Comparison of ENCODE assay signal across 31 cellular contexts in genomic region chr14:93997933-93998870, GRCh38. TPM values are rescaled to one million over a fixed set of nuclear protein-coding genes. Genes with fewer than 3 reads are reported as not detected.
A peak's percentile ranks its signal among the peaks of the same experiment; 100 is the strongest.
DNase-seq lines count a peak whose midpoint lies in the region; ATAC-seq and TF ChIP-seq lines count a peak whose summit lies in the region.
"Had no signal": no experiment of that assay in that cellular context is flagged by ENCODE, and none has a peak within 500 bp of the region (broad histone marks: within the 10 kb centered on the region; RNA-seq: fewer than 3 reads in every experiment).

No MANE protein-coding gene starts in this region.

- POLR2A ChIA-PET in IMR-90 (lab: Charles Lee; ENCODE audit: unreplicated experiment): no interaction called here

- H4K20me1 ChIP-seq in IMR-90 (ENCODE audit: insufficient read depth, low read length): no peaks in the 10 kb centered on the region

- H3K9me3 Mint-ChIP-seq in activated naive CD4-positive, alpha-beta T cell treated with anti-CD3 and anti-CD28 coated beads, Interleukin-2, amount 50 U/mL, for 24 hours: no peaks in the 10 kb centered on the region
- H3K9me3 Mint-ChIP-seq in activated naive CD4-positive, alpha-beta T cell treated with anti-CD3 and anti-CD28 coated beads for 36 hours: no peaks in the 10 kb centered on the region

- no peak overlapping the region for H4K8ac ChIP-seq in IMR-90 (ENCODE audit: low read depth in 2 of 2, low read length in 2 of 2)

- ATAC-seq in IMR-90 (ENCODE audit: low read depth) (no peak), psoas muscle (peak; percentile 56 to 66 (median 58))
- ATAC-seq: PC-3 had no signal

- no peak overlapping the region for H2BK120ac ChIP-seq in IMR-90 (ENCODE audit: low read depth, low read length)

- no peak overlapping the region for H2BK20ac ChIP-seq in IMR-90 (ENCODE audit: low read depth, low read length)

- peaks cover 7% of the 10 kb centered on the region; the same call in 1 of the 2 replicates for H3K4me1 ChIP-seq in IMR-90 (ENCODE audit: control insufficient read depth, insufficient read depth, low read length)
- peaks cover 9 to 30% of the 10 kb centered on the region in 2 donors for H3K4me1 ChIP-seq in ascending aorta
- peaks cover 56% of the 10 kb centered on the region for H3K4me1 ChIP-seq in psoas muscle
- peaks cover 21% of the 10 kb centered on the region for H3K4me1 ChIP-seq in suprapubic skin
- H3K4me1 ChIP-seq: parathyroid adenoma had no signal

- no peak for TF ChIP-seq EP300 in suprapubic skin (IDR thresholded peaks at IDR 0.05)

- no peak overlapping the region for H3K9ac ChIP-seq in IMR-90 (ENCODE audit: low read depth, low read length)
- H3K9ac ChIP-seq: parathyroid adenoma, SK-N-SH had no signal

- H3K27me3 Mint-ChIP-seq in activated naive CD4-positive, alpha-beta T cell treated with anti-CD3 and anti-CD28 coated beads, Interleukin-2, amount 50 U/mL, for 24 hours: no peaks in the 10 kb centered on the region
- no peaks in the 10 kb centered on the region for H3K27me3 Mint-ChIP-seq in activated naive CD4-positive, alpha-beta T cell treated with anti-CD3 and anti-CD28 coated beads for 36 hours (ENCODE audit: low read depth)

- CTCF ChIA-PET in activated naive CD4-positive, alpha-beta T cell treated with anti-CD3 and anti-CD28 coated beads for 36 hours (lab: Charles Lee): interaction anchor here (0.5 to 15.7 kb wide), 7 partner anchors 12 to 171 kb away, joined by 3 to 384 read pairs (median 6); no protein-coding TSS in a partner anchor
- CTCF ChIA-PET in IMR-90 (lab: Yijun Ruan, JAX): interaction anchor here (0.8 to 5.3 kb wide), 2 partner anchors 58 to 139 kb away, joined by 3 to 50 read pairs; no protein-coding TSS in a partner anchor

- H3K4me1 Mint-ChIP-seq in activated naive CD4-positive, alpha-beta T cell treated with anti-CD3 and anti-CD28 coated beads, Interleukin-2, amount 50 U/mL, for 24 hours: peaks cover 16% of the 10 kb centered on the region
- peaks cover 29% of the 10 kb centered on the region for H3K4me1 Mint-ChIP-seq in activated naive CD4-positive, alpha-beta T cell treated with anti-CD3 and anti-CD28 coated beads for 36 hours (ENCODE audit: low read depth)

- no peak overlapping the region for H4K5ac ChIP-seq in IMR-90 (ENCODE audit: low read depth, low read length)

- H3K36me3 ChIP-seq in IMR-90 (ENCODE audit: control insufficient read depth, insufficient read depth, low read length) (no peaks in the 10 kb centered on the region), ascending aorta (no peaks in the 10 kb centered on the region), psoas muscle (ENCODE audit: insufficient read depth in 1 of 2, low read depth in 1 of 2) (no peaks in the 10 kb centered on the region), suprapubic skin (no peaks in the 10 kb centered on the region)
- H3K36me3 ChIP-seq: brain microvascular endothelial cell had no signal

- H4K91ac ChIP-seq in IMR-90 (ENCODE audit: insufficient read depth, low read depth, low read length): no peak overlapping the region

- H3K56ac ChIP-seq in IMR-90 (ENCODE audit: extremely low read depth, insufficient read depth, low read length): no peak overlapping the region

- no peak overlapping the region for H3K4me3 Mint-ChIP-seq in activated naive CD4-positive, alpha-beta T cell treated with anti-CD3 and anti-CD28 coated beads, Interleukin-2, amount 50 U/mL, for 24 hours
- H3K4me3 Mint-ChIP-seq in activated naive CD4-positive, alpha-beta T cell treated with anti-CD3 and anti-CD28 coated beads for 36 hours: no peak overlapping the region

- no peak overlapping the region for H2AFZ ChIP-seq in IMR-90 (replicated peaks; ENCODE audit: low read length, poor library complexity)
- H2AFZ ChIP-seq: parathyroid adenoma had no signal

- TF ChIP-seq RAD21 in IMR-90 (IDR thresholded peaks at IDR 0.05; ENCODE audit: low read length): no peak

- no peaks in the 10 kb centered on the region for H3K9me3 ChIP-seq in IMR-90 (ENCODE audit: control insufficient read depth, insufficient read depth, low read length)
- no peaks in the 10 kb centered on the region for H3K9me3 ChIP-seq in ascending aorta
- no peaks in the 10 kb centered on the region for H3K9me3 ChIP-seq in psoas muscle
- no peaks in the 10 kb centered on the region for H3K9me3 ChIP-seq in suprapubic skin
- H3K9me3 ChIP-seq: SK-N-SH had no signal

- no peak overlapping the region for H3K4ac ChIP-seq in IMR-90 (ENCODE audit: low read depth, low read length)

- BruUV-seq in IMR-90 (replicated peaks; lab: Mats Ljungman, UMichigan): no TSS peak

- TF ChIP-seq POLR2A in IMR-90 (IDR thresholded peaks at IDR 0.05; ENCODE audit: low read depth, low read length) (no peak), suprapubic skin (IDR thresholded peaks at IDR 0.05) (no peak)

- H2BK15ac ChIP-seq in IMR-90 (ENCODE audit: low read depth, low read length): no peak overlapping the region

- H3K79me1 ChIP-seq in IMR-90 (ENCODE audit: low read depth in 1 of 2, low read length in 2 of 2): no peaks in the 10 kb centered on the region

- H3K4me3 ChIP-seq in IMR-90 (ENCODE audit: insufficient read depth, low read depth, low read length) (no peak overlapping the region), ascending aorta (no peak overlapping the region), psoas muscle (no peak overlapping the region), suprapubic skin (no peak overlapping the region)
- H3K4me3 ChIP-seq: dorsolateral prefrontal cortex had no signal

- no peak overlapping the region for H3K4me2 ChIP-seq in IMR-90 (ENCODE audit: low read depth, low read length)
- H3K4me2 ChIP-seq: SK-N-SH had no signal

- TF ChIP-seq CTCF in IMR-90 (conservative IDR thresholded peaks at IDR 0.05; ENCODE audit: low read depth, low read length) (no peak), ascending aorta (IDR thresholded peaks at IDR 0.05) (no peak), psoas muscle (IDR thresholded peaks at IDR 0.05) (no peak), suprapubic skin (IDR thresholded peaks at IDR 0.05) (no peak)

- in situ Hi-C loops in IMR-90 (cut with MboI; ENCODE audit: low sequenced_read_pairs): no loop called here

- no peak overlapping the region for H3K14ac ChIP-seq in IMR-90 (replicated peaks; ENCODE audit: low read depth, low read length)

- H3K9me1 ChIP-seq in IMR-90 (ENCODE audit: insufficient read depth, low read length): no peaks in the 10 kb centered on the region; the same call in 1 of the 2 replicates

- H2AK9ac ChIP-seq in IMR-90 (replicated peaks; ENCODE audit: low read depth, low read length, poor library complexity): peak overlapping the region; percentile 10

- peak overlapping the region; percentile 35 for H3K27ac Mint-ChIP-seq in activated naive CD4-positive, alpha-beta T cell treated with anti-CD3 and anti-CD28 coated beads, Interleukin-2, amount 50 U/mL, for 24 hours
- no peak overlapping the region for H3K27ac Mint-ChIP-seq in activated naive CD4-positive, alpha-beta T cell treated with anti-CD3 and anti-CD28 coated beads for 36 hours

- H3K23ac ChIP-seq in IMR-90 (ENCODE audit: low read depth, low read length): no peak overlapping the region

- no peak overlapping the region for H2AK5ac ChIP-seq in IMR-90 (ENCODE audit: low read depth, low read length)

- intact Hi-C loops in activated naive CD4-positive, alpha-beta T cell treated with anti-CD3 and anti-CD28 coated beads for 36 hours (cut with micrococcal nuclease): no loop called here
- intact Hi-C loops in IMR-90 (cut with micrococcal nuclease) (no loop called here), ascending aorta (cut with DNase I) (no loop called here), psoas muscle (cut with DNase I) (loop anchor here in 1 of 2 donors (5.0 kb wide), 1 partner anchor 41 kb away; no protein-coding TSS in a partner anchor)

- H3K36me3 Mint-ChIP-seq in activated naive CD4-positive, alpha-beta T cell treated with anti-CD3 and anti-CD28 coated beads, Interleukin-2, amount 50 U/mL, for 24 hours: no peaks in the 10 kb centered on the region
- no peaks in the 10 kb centered on the region for H3K36me3 Mint-ChIP-seq in activated naive CD4-positive, alpha-beta T cell treated with anti-CD3 and anti-CD28 coated beads for 36 hours (ENCODE audit: low read depth)

- dilution Hi-C loops in IMR-90 (cut with HindIII; ENCODE audit: low sequenced_read_pairs, unreplicated experiment): no loop called here

- H2BK5ac ChIP-seq in IMR-90 (ENCODE audit: low read depth, low read length, poor library complexity, severe bottlenecking): no peak overlapping the region

- H3K27ac ChIP-seq in IMR-90 (ENCODE audit: insufficient read depth, low read length) (no peak overlapping the region), ascending aorta (peak overlapping the region; percentile 2 to 96), psoas muscle (peak overlapping the region; percentile 93), suprapubic skin (no peak overlapping the region)
- H3K27ac ChIP-seq: brain microvascular endothelial cell, dorsolateral prefrontal cortex, parathyroid adenoma had no signal

- H3K27me3 ChIP-seq in IMR-90 (ENCODE audit: control insufficient read depth, insufficient read depth, low read length) (peaks cover 6% of the 10 kb centered on the region), ascending aorta (no peaks in the 10 kb centered on the region), psoas muscle (ENCODE audit: insufficient read depth in 3 of 3, low read length in 2 of 3) (no peaks in the 10 kb centered on the region), suprapubic skin (peaks cover 25% of the 10 kb centered on the region)

- 93% methylated on average over 12 of the region's 17 CpGs; no CpG with 5 or more reads in 1 of the 2 experiments for WGBS in IMR-90 (ENCODE audit: extremely low coverage in 2 of 2, insufficient read length in 1 of 2), 2 experiments
- 36 to 61% (median 43%) methylated on average over 17 of the region's 17 CpGs for WGBS in psoas muscle, 3 donors
- 84% methylated on average over 17 of the region's 17 CpGs for WGBS in suprapubic skin

- no peak for DNase-seq in activated naive CD4-positive, alpha-beta T cell treated with anti-CD3 and anti-CD28 coated beads for 36 hours
- DNase-seq in IMR-90 (no peak), ascending aorta (ENCODE audit: low spot score in 2 of 2) (no peak), psoas muscle (peak; percentile 63 to 83), NCI-H526 (lab: John Stamatoyannopoulos, UW) (no peak), NCI-H510A (lab: John Stamatoyannopoulos, UW) (no peak), suprapubic skin (ENCODE audit: low spot score in 2 of 2) (no peak)
- DNase-seq: activated CD8-positive, alpha-beta memory T cell treated with anti-CD3 and anti-CD28 coated beads for 24 hours; activated T-cell treated with anti-CD3 and anti-CD28 coated beads, Interleukin-2, amount 50 U/mL, for 1 hour; amniotic stem cell; brain microvascular endothelial cell; dorsolateral prefrontal cortex; EL; hippocampal formation; NCI-H1105; NCI-H187 treated with DMSO at 0.1 percent for 48 hours; NCI-H2171; NCI-H510A treated with DMSO at 0.1 percent for 48 hours; PC-3; SK-N-SH; stimulated activated CD8-positive, alpha-beta memory T cell treated with anti-CD3 and anti-CD28 coated beads, Interleukin-4, amount 100 ng/mL, for 48 hours; trophoblast cell had no signal

- H3K18ac ChIP-seq in IMR-90 (ENCODE audit: low read depth, low read length): no peak overlapping the region

RNA-seq across cellular contexts. Expression of gene CCDC197, which starts 1.1 kb away (rescaled TPM):
- total RNA-seq in activated naive CD4-positive, alpha-beta T cell treated with anti-CD3 and anti-CD28 coated beads for 36 hours: not detected
- total RNA-seq in IMR-90 (2012; rRNA removed) (not detected in 2 replicates), ascending aorta (not detected), psoas muscle (1 to 10 TPM in 3 of 4 donors, under 1 TPM in 1; 0.71 to 3.9 (median 2.2) TPM), suprapubic skin (not detected)
- polyA plus RNA-seq in IMR-90 (2012; rRNA removed) (not detected in 2 replicates), psoas muscle (under 1 TPM; 0.04 to 0.69 (median 0.61) TPM)
- not detected in 2 replicates for polyA plus RNA-seq in IMR-90 (2012; cell fraction: cytosol; rRNA removed)
- polyA plus RNA-seq in IMR-90 (2012; cell fraction: nucleus; rRNA removed; ENCODE audit: low replicate concordance): not detected in 2 replicates
- total RNA-seq: cerebellum, frontal cortex, H1, lung microvascular endothelial cell, PC-3 had no signal
- polyA plus RNA-seq: AG04450, BJ, H1, neural cell, SK-N-SH had no signal

RNA-seq across cellular contexts. Expression of gene ASB2, which starts 21.8 kb away (rescaled TPM):
- total RNA-seq in activated naive CD4-positive, alpha-beta T cell treated with anti-CD3 and anti-CD28 coated beads for 36 hours: 1 to 10 TPM; 2.4 to 2.5 TPM
- 0.54 and 0.83 TPM in 2 replicates for total RNA-seq in IMR-90 (2012; rRNA removed)
- 0.77 and 0.98 TPM in 2 replicates for polyA plus RNA-seq in IMR-90 (2012; rRNA removed)
- polyA plus RNA-seq in IMR-90 (2012; cell fraction: cytosol; rRNA removed): 0.42 and 0.78 TPM in 2 replicates
- polyA plus RNA-seq in IMR-90 (2012; cell fraction: nucleus; rRNA removed; ENCODE audit: low replicate concordance): 1.3 and 3.4 TPM in 2 replicates
- 58.6 TPM for total RNA-seq in ascending aorta
- total RNA-seq in psoas muscle: 100 to 1,000 TPM; 148 to 443 (median 252) TPM
- polyA plus RNA-seq in psoas muscle: 100 to 1,000 TPM in 2 of 3 donors, 10 to 100 TPM in 1; 41.2 to 460 (median 217) TPM
- 1 to 10 TPM in 2 of 4 donors, under 1 TPM in 2; 0.79 to 2.5 (median 0.95) TPM for total RNA-seq in suprapubic skin
- total RNA-seq: lung microvascular endothelial cell had no signal

RNA-seq across cellular contexts. Expression of gene OTUB2, which starts 27.9 kb away (rescaled TPM):
- total RNA-seq in activated naive CD4-positive, alpha-beta T cell treated with anti-CD3 and anti-CD28 coated beads for 36 hours: 1 to 10 TPM; 1.6 to 1.7 TPM
- 2.2 and 2.5 TPM in 2 replicates for total RNA-seq in IMR-90 (2012; rRNA removed)
- 1.0 and 1.1 TPM in 2 replicates for polyA plus RNA-seq in IMR-90 (2012; rRNA removed)
- polyA plus RNA-seq in IMR-90 (2012; cell fraction: cytosol; rRNA removed): 0.50 and 0.87 TPM in 2 replicates
- polyA plus RNA-seq in IMR-90 (2012; cell fraction: nucleus; rRNA removed; ENCODE audit: low replicate concordance): 0.95 and 1.3 TPM in 2 replicates
- 0.21 TPM for total RNA-seq in ascending aorta
- under 1 TPM; 0.06 to 0.15 (median 0.10) TPM for total RNA-seq in psoas muscle
- polyA plus RNA-seq in psoas muscle: under 1 TPM; 0.04 to 0.96 (median 0.09) TPM
- total RNA-seq in suprapubic skin: 10 to 100 TPM in 3 of 4 donors, 1 to 10 TPM in 1; 7.2 to 35.5 (median 14.3) TPM

Comparison
In these comparisons a context has a peak if more than half of its experiments do, and no peak if none do; other contexts are left out.
1. DNase-seq: peak in psoas muscle (2 of 2); none in activated naive CD4-positive, alpha-beta T cell treated with anti-CD3 and anti-CD28 coated beads for 36 hours (single experiment), IMR-90 (single experiment), ascending aorta (0 of 2), NCI-H526 (0 of 2), NCI-H510A (single experiment) and suprapubic skin (0 of 2).
2. H3K27ac ChIP-seq: peak in ascending aorta (2 of 2) and psoas muscle (single experiment); none in IMR-90 (single experiment) and suprapubic skin (single experiment).
3. RNA of gene ASB2, which starts 21.8 kb away (total RNA-seq): 148 to 443 TPM in psoas muscle and 58.6 TPM in ascending aorta (single experiment); 2.4 to 2.5 TPM in activated naive CD4-positive, alpha-beta T cell treated with anti-CD3 and anti-CD28 coated beads for 36 hours, 0.79 to 2.5 TPM in suprapubic skin and 0.54 to 0.83 TPM in IMR-90; every median in the first group is over 10 times any median in the second.